ENCODE assay signal across 8 cellular contexts in the genomic region with DNA sequence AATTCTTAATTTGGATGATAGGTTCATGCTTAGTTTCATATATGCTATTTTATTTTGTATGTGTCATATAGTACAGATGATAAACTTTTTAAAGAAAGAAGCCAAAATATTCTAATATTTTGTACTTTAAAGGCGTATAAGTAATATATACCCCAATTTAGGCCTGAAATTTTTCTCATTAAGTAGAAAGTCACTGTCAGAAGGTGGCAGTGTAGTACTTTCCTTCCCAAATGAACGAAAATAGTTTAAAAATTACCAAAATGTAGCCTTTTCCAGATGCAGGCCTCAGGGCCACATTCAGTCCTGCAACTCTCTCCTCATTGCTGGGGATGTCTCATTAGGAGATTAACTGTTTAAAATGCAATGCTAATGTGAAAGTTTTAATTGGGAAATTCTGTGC.
DNase-seq lines count a peak whose midpoint lies in the region; TF ChIP-seq lines count a peak whose summit lies in the region.

No MANE protein-coding gene starts in this region.

- intact Hi-C loops in OCI-LY7 (cut with micrococcal nuclease; ENCODE audit: unreplicated experiment): loop anchor here (1.0 kb wide), 1 partner anchor 449 kb away; no protein-coding TSS in a partner anchor

- H3K4me2 ChIP-seq in OCI-LY7 (ENCODE audit: low read length) (peak overlapping the region; percentile 44), osteoblast (ENCODE audit: insufficient read depth, low read length) (no peak overlapping the region)

- H4K20me1 ChIP-seq in OCI-LY7 (ENCODE audit: insufficient read depth, low read length) (no peaks in the 10 kb centered on the region), osteoblast (ENCODE audit: insufficient read depth, low read length) (no peaks in the 10 kb centered on the region)

- no peak overlapping the region for H3K4me3 ChIP-seq in OCI-LY7 (ENCODE audit: low read depth, low read length, poor library complexity, severe bottlenecking)
- no peak overlapping the region for H3K4me3 ChIP-seq in osteoblast (ENCODE audit: insufficient read depth, low read length)

- peak; percentile 20 for TF ChIP-seq CTCF in GM13977 (IDR thresholded peaks at IDR 0.05; ENCODE audit: extremely low read depth, insufficient read depth, missing control alignments)
- peak; percentile 84 for TF ChIP-seq CTCF in OCI-LY7 (conservative IDR thresholded peaks at IDR 0.05; ENCODE audit: low read length)
- TF ChIP-seq CTCF in endothelial cell (IDR thresholded peaks at IDR 0.05; ENCODE audit: unreplicated experiment): peak; percentile 19
- peak; percentile 43 for TF ChIP-seq CTCF in osteoblast (IDR thresholded peaks at IDR 0.05; ENCODE audit: extremely low read depth, low read depth, low read length)

- H3K79me2 ChIP-seq in OCI-LY7 (ENCODE audit: insufficient read depth, low read depth, low read length): no peaks in the 10 kb centered on the region
- H3K79me2 ChIP-seq in osteoblast (ENCODE audit: insufficient read depth, low read length): no peaks in the 10 kb centered on the region

- H3K27ac ChIP-seq in OCI-LY7 (ENCODE audit: low read depth, low read length, poor library complexity, severe bottlenecking) (no peak overlapping the region), osteoblast (ENCODE audit: low read depth, low read length) (no peak overlapping the region)

- H3K9me3 Mint-ChIP-seq in endothelial cell (ENCODE audit: unreplicated experiment): no peaks in the 10 kb centered on the region

- no peaks in the 10 kb centered on the region for H3K27me3 Mint-ChIP-seq in endothelial cell (ENCODE audit: unreplicated experiment)

- in situ Hi-C loops in GM13977 (cut with MboI; ENCODE audit: low pct_unique_long_range_greater_than_20kb, low sequenced_read_pairs, unreplicated experiment): no loop called here

- no peaks in the 10 kb centered on the region for H3K4me1 Mint-ChIP-seq in endothelial cell (ENCODE audit: unreplicated experiment)

- no peaks in the 10 kb centered on the region for H3K9me2 ChIP-seq in OCI-LY7 (ENCODE audit: insufficient read depth, low read length)

- H3K27me3 ChIP-seq in osteoblast (ENCODE audit: insufficient read depth, low read length): no peaks in the 10 kb centered on the region

- H2AFZ ChIP-seq in OCI-LY7 (ENCODE audit: low read length) (peak overlapping the region; percentile 90), osteoblast (ENCODE audit: low read length) (no peak overlapping the region)

- H3K4me1 ChIP-seq in OCI-LY7 (ENCODE audit: insufficient read depth, low read length, poor library complexity, severe bottlenecking) (peaks cover 51% of the 10 kb centered on the region), osteoblast (ENCODE audit: insufficient read depth, low read length) (no peaks in the 10 kb centered on the region)

- BruUV-seq in OCI-LY7 (replicated peaks; lab: Mats Ljungman, UMichigan): no TSS peak

- CTCF ChIA-PET in OCI-LY7 (lab: Charles Lee; ENCODE audit: unreplicated experiment): no interaction called here

- H3K4me3 Mint-ChIP-seq in endothelial cell (ENCODE audit: unreplicated experiment): no peak overlapping the region

- H3K9me3 ChIP-seq in OCI-LY7 (ENCODE audit: low read length) (0 out of 2 replicates have a peak, but pooled peaks cover under 1% of the 10 kb centered on the region), osteoblast (ENCODE audit: low read depth, low read length) (no peaks in the 10 kb centered on the region)

- POLR2A ChIA-PET in OCI-LY7 (lab: Charles Lee): interaction anchor here (1.3 kb wide), 1 partner anchor 10 kb away, joined by 3 read pairs; no protein-coding TSS in a partner anchor

- DNase-seq in GM13977 (ENCODE audit: low spot score): no peak
- DNase-seq in OCI-LY7 (ENCODE audit: low spot score): peak; percentile 56
- DNase-seq in endothelial cell (ENCODE audit: low spot score): no peak
- DNase-seq in osteoblast (ENCODE audit: insufficient read length, low spot score, missing footprints): no peak
- no peak for DNase-seq in DMS114 treated with DMSO at 0.1 percent for 48 hours (lab: John Stamatoyannopoulos, UW; ENCODE audit: unreplicated experiment)
- DNase-seq in stimulated activated CD4-positive, alpha-beta T cell treated with anti-CD3 and anti-CD28 coated beads, Interleukin-12 subunit alpha, Interleukin-12 subunit beta, amount 100 ng/mL, for 4 hours: no peak
- DNase-seq in NCI-H526 treated with DMSO at 0.1 percent for 48 hours (lab: John Stamatoyannopoulos, UW): no peak
- no peak for DNase-seq in T1000 (lab: John Stamatoyannopoulos, UW)

- H3K36me3 Mint-ChIP-seq in endothelial cell (ENCODE audit: low read depth, unreplicated experiment): no peaks in the 10 kb centered on the region

- peaks cover 3% of the 10 kb centered on the region; the same call in 1 of the 2 replicates for H3K36me3 ChIP-seq in OCI-LY7 (ENCODE audit: insufficient read depth, low read length)
- H3K36me3 ChIP-seq in osteoblast (ENCODE audit: insufficient read depth, low read length): no peaks in the 10 kb centered on the region

- H3K27ac Mint-ChIP-seq in endothelial cell (ENCODE audit: unreplicated experiment): peak overlapping the region; percentile 48

Comparison
In these comparisons a context has a peak if more than half of its experiments do, and no peak if none do; other contexts are left out.
1. CTCF ChIP-seq: peak in every context shown above with its lines; median percentile 84 in OCI-LY7; 43 in osteoblast; 20 in GM13977; 19 in endothelial cell.